Comparison of ENCODE assay signal across 7 cellular contexts in genomic region chr1:150576794-150577556, GRCh38. TPM values are rescaled to one million over a fixed set of nuclear protein-coding genes. Genes with fewer than 3 reads are reported as not detected.
A peak's percentile ranks its signal among the peaks of the same experiment; 100 is the strongest.
DNase-seq lines count a peak whose midpoint lies in the region; ATAC-seq and TF ChIP-seq lines count a peak whose summit lies in the region.

No MANE protein-coding gene starts in this region.

- POLR2A ChIA-PET in activated CD4-positive, alpha-beta memory T cell treated with anti-CD3 and anti-CD28 coated beads, Interleukin-2, amount 10 ng/mL, durations not matched to agents 7 days and 5 days (lab: Charles Lee), result interaction anchor here (0.9 to 21.2 kb wide), 11 partner anchors 9 to 690 kb away, joined by 3 to 1377 read pairs (median 7); partner anchors contain the start of genes CERS2, ENSA, PLEKHO1 and RPRD2

- DNase-seq in HFFc6 (no peak), COLO829 (ENCODE audit: low spot score) (no peak), ecto neural progenitor cell (ENCODE audit: low spot score) (no peak)
- no peak for DNase-seq in activated CD4-positive, alpha-beta memory T cell treated with anti-CD3 and anti-CD28 coated beads, Interleukin-2, amount 10 ng/mL, durations not matched to agents 7 days and 5 days
- DNase-seq in activated effector memory CD4-positive, alpha-beta T cell treated with anti-CD3 and anti-CD28 coated beads, Interleukin-2, amount 50 U/mL, for 16 hours, result no peak

- peaks cover 74% of the 10 kb centered on the region for H3K27me3 Mint-ChIP-seq in HFFc6 (ENCODE audit: insufficient read depth)
- no peaks in the 10 kb centered on the region for H3K27me3 Mint-ChIP-seq in activated CD4-positive, alpha-beta memory T cell treated with anti-CD3 and anti-CD28 coated beads, Interleukin-2, amount 10 ng/mL, durations not matched to agents 7 days and 5 days
- H3K27me3 Mint-ChIP-seq in stimulated activated memory B cell treated with anti-CD40 and anti-IgM and Interleukin-4, amounts not matched to agents 10 μg/mL and 1 μg/mL and 100 μg/mL, for 72 hours, result no peaks in the 10 kb centered on the region

- peak overlapping the region; percentile 96 for H3K27ac Mint-ChIP-seq in HFFc6
- H3K27ac Mint-ChIP-seq in activated CD4-positive, alpha-beta memory T cell treated with anti-CD3 and anti-CD28 coated beads, Interleukin-2, amount 10 ng/mL, durations not matched to agents 7 days and 5 days, result peak overlapping the region; percentile 95
- peak overlapping the region; percentile 95 for H3K27ac Mint-ChIP-seq in stimulated activated memory B cell treated with anti-CD40 and anti-IgM and Interleukin-4, amounts not matched to agents 10 μg/mL and 1 μg/mL and 100 μg/mL, for 72 hours

- ATAC-seq in stimulated activated memory B cell treated with anti-CD40 and anti-IgM and Interleukin-4, amounts not matched to agents 10 μg/mL and 1 μg/mL and 100 μg/mL, for 72 hours, result no peak

- H3K4me1 Mint-ChIP-seq in HFFc6 (ENCODE audit: low read depth), result peaks cover 57% of the 10 kb centered on the region
- peaks cover 43% of the 10 kb centered on the region for H3K4me1 Mint-ChIP-seq in activated CD4-positive, alpha-beta memory T cell treated with anti-CD3 and anti-CD28 coated beads, Interleukin-2, amount 10 ng/mL, durations not matched to agents 7 days and 5 days
- peaks cover 34% of the 10 kb centered on the region for H3K4me1 Mint-ChIP-seq in stimulated activated memory B cell treated with anti-CD40 and anti-IgM and Interleukin-4, amounts not matched to agents 10 μg/mL and 1 μg/mL and 100 μg/mL, for 72 hours

- H3K4me3 ChIP-seq in iPS-11a (ENCODE audit: low read depth, low read length), result peak overlapping the region; percentile 99

- no peak for TF ChIP-seq CTCF in HFFc6 (IDR thresholded peaks at IDR 0.05)

- CTCF ChIA-PET in activated CD4-positive, alpha-beta memory T cell treated with anti-CD3 and anti-CD28 coated beads, Interleukin-2, amount 10 ng/mL, durations not matched to agents 7 days and 5 days (lab: Charles Lee), result interaction anchor here (0.7 to 13.3 kb wide), 5 partner anchors 13 to 53 kb away, joined by 3 to 282 read pairs (median 3); partner anchors contain the start of gene ENSA

- peaks cover 31% of the 10 kb centered on the region for H3K9me3 Mint-ChIP-seq in HFFc6
- H3K9me3 Mint-ChIP-seq in activated CD4-positive, alpha-beta memory T cell treated with anti-CD3 and anti-CD28 coated beads, Interleukin-2, amount 10 ng/mL, durations not matched to agents 7 days and 5 days, result no peaks in the 10 kb centered on the region
- no peaks in the 10 kb centered on the region for H3K9me3 Mint-ChIP-seq in stimulated activated memory B cell treated with anti-CD40 and anti-IgM and Interleukin-4, amounts not matched to agents 10 μg/mL and 1 μg/mL and 100 μg/mL, for 72 hours

- H3K4me3 Mint-ChIP-seq in HFFc6, result peak overlapping the region; percentile 96
- H3K4me3 Mint-ChIP-seq in activated CD4-positive, alpha-beta memory T cell treated with anti-CD3 and anti-CD28 coated beads, Interleukin-2, amount 10 ng/mL, durations not matched to agents 7 days and 5 days, result peak overlapping the region; percentile 98
- peak overlapping the region; percentile 99 for H3K4me3 Mint-ChIP-seq in stimulated activated memory B cell treated with anti-CD40 and anti-IgM and Interleukin-4, amounts not matched to agents 10 μg/mL and 1 μg/mL and 100 μg/mL, for 72 hours

- peaks cover 70% of the 10 kb centered on the region for H3K36me3 Mint-ChIP-seq in HFFc6 (ENCODE audit: low read depth)
- peaks cover 77% of the 10 kb centered on the region for H3K36me3 Mint-ChIP-seq in activated CD4-positive, alpha-beta memory T cell treated with anti-CD3 and anti-CD28 coated beads, Interleukin-2, amount 10 ng/mL, durations not matched to agents 7 days and 5 days (ENCODE audit: low read depth)
- peaks cover 68% of the 10 kb centered on the region for H3K36me3 Mint-ChIP-seq in stimulated activated memory B cell treated with anti-CD40 and anti-IgM and Interleukin-4, amounts not matched to agents 10 μg/mL and 1 μg/mL and 100 μg/mL, for 72 hours

RNA-seq across cellular contexts. Expression of gene MCL1, which starts 2.4 kb away (rescaled TPM):
- 100 to 1,000 TPM; 155 to 170 (median 164) TPM for total RNA-seq in HFFc6 (2021; fragmentation: NEBNext Ultra II Directional; extraction: Animal tissue kit (Norgen Biotek cat#: 25700))
- 100 to 1,000 TPM; 470 to 472 TPM for total RNA-seq in activated CD4-positive, alpha-beta memory T cell treated with anti-CD3 and anti-CD28 coated beads, Interleukin-2, amount 10 ng/mL, durations not matched to agents 7 days and 5 days

RNA-seq across cellular contexts. Expression of gene ADAMTSL4, which starts 27.8 kb away (rescaled TPM):
- 10 to 100 TPM; 33.7 to 61.2 (median 38.2) TPM for total RNA-seq in HFFc6 (2021; fragmentation: NEBNext Ultra II Directional; extraction: Animal tissue kit (Norgen Biotek cat#: 25700))
- total RNA-seq in activated CD4-positive, alpha-beta memory T cell treated with anti-CD3 and anti-CD28 coated beads, Interleukin-2, amount 10 ng/mL, durations not matched to agents 7 days and 5 days, result 1 to 10 TPM; 1.4 to 1.6 TPM

RNA-seq across cellular contexts. Expression of gene ENSA, which starts 52.4 kb away (rescaled TPM):
- total RNA-seq in HFFc6 (2021; fragmentation: NEBNext Ultra II Directional; extraction: Animal tissue kit (Norgen Biotek cat#: 25700)), result 100 to 1,000 TPM; 111 to 124 (median 119) TPM
- 100 to 1,000 TPM; 221 to 223 TPM for total RNA-seq in activated CD4-positive, alpha-beta memory T cell treated with anti-CD3 and anti-CD28 coated beads, Interleukin-2, amount 10 ng/mL, durations not matched to agents 7 days and 5 days

Comparison
In these comparisons a context has a peak if more than half of its experiments do, and no peak if none do; other contexts are left out.
1. RNA of gene ADAMTSL4, which starts 27.8 kb away (total RNA-seq): 33.7 to 61.2 TPM in HFFc6; 1.4 to 1.6 TPM in activated CD4-positive, alpha-beta memory T cell treated with anti-CD3 and anti-CD28 coated beads, Interleukin-2, amount 10 ng/mL, durations not matched to agents 7 days and 5 days; every median in the first group is over 10 times any median in the second.
2. Peak in every context shown above with its lines, with median percentiles within 50 percentile points of each other: H3K27ac Mint-ChIP-seq and H3K4me3 Mint-ChIP-seq.